ENCODE assay signal across 8 cellular contexts in the genomic region with DNA sequence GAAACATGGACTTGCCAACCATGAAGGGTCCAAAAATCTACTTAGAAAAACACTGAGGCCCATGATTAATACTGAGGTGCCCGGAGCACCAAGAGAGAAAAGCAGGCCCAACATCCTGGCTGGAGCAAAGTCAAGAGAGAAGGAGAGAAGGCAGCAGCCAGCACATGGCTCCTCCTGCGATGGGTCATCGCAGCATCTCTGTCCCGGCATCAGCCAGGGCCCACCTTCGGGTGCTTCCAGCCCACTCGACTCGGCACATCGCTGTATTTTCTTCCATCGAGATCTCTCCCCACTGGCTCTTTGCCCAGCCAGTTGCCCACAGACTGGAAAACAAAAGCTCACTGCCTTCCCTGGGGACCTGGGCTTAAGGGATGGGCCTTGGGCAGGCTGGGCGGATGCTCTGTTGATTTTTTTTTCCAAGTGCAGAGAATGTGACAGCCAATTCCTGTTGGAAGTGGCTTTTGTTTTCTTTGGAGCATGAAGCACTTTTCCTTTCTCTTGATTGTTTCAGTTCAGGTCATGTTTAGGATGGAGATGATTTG. TPM values are rescaled to one million over a fixed set of nuclear protein-coding genes. Genes with fewer than 3 reads are reported as not detected.
DNase-seq lines count a peak whose midpoint lies in the region; ATAC-seq, FAIRE-seq and TF ChIP-seq lines count a peak whose summit lies in the region.
"Had no signal": no experiment of that assay in that cellular context is flagged by ENCODE, and none has a peak within 500 bp of the region (broad histone marks: within the 10 kb centered on the region; RNA-seq: fewer than 3 reads in every experiment).

No MANE protein-coding gene starts in this region.

- H3K27me3 ChIP-seq in MG63: no peaks in the 10 kb centered on the region
- H3K27me3 ChIP-seq in K562 (ENCODE audit: control insufficient read depth in 2 of 2, insufficient read depth in 2 of 2, low read length in 2 of 2): no peaks in the 10 kb centered on the region
- H3K27me3 ChIP-seq in HepG2 (ENCODE audit: control insufficient read depth in 1 of 2, insufficient read depth in 2 of 2, low read length in 2 of 2): no peaks in the 10 kb centered on the region
- H3K27me3 ChIP-seq in tibial nerve: no peaks in the 10 kb centered on the region

- TF ChIP-seq CTCF in K562 (IDR thresholded peaks at IDR 0.05 in 2 of 3, conservative IDR thresholded peaks at IDR 0.05 in 1 of 3; ENCODE audit: insufficient read depth in 2 of 3, low read depth in 1 of 3, low read length in 3 of 3) (no peak), HepG2 (CRISPR knock-in tag; IDR thresholded peaks at IDR 0.05) (no peak), tibial nerve (IDR thresholded peaks at IDR 0.05) (no peak)

- no peak for TF ChIP-seq EP300 in K562 (IDR thresholded peaks at IDR 0.05; ENCODE audit: low read length)
- TF ChIP-seq EP300 in HepG2 (IDR thresholded peaks at IDR 0.05; ENCODE audit: low read depth in 2 of 2, low read length in 2 of 2): no peak
- TF ChIP-seq EP300 in HepG2 (CRISPR knock-in tag; IDR thresholded peaks at IDR 0.05; ENCODE audit: borderline replicate concordance): no peak
- peak in 1 of 2 donors; percentile 58 for TF ChIP-seq EP300 in tibial nerve (IDR thresholded peaks at IDR 0.05)

- H2AFZ ChIP-seq in K562 (ENCODE audit: low read depth, low read length): peak overlapping the region; percentile 73
- no peak overlapping the region for H2AFZ ChIP-seq in HepG2 (ENCODE audit: low read length)

- POLR2A ChIA-PET in K562 (lab: Yijun Ruan, JAX): interaction anchor here (1.4 kb wide), 1 partner anchor 17 kb away, joined by 5 read pairs; no protein-coding TSS in a partner anchor
- POLR2A ChIA-PET in HepG2 (lab: Yijun Ruan, JAX): no interaction called here

- H3K27ac ChIP-seq in K562 (ENCODE audit: extremely low read depth, low read depth, low read length) (no peak overlapping the region), HepG2 (ENCODE audit: extremely low read length, insufficient read depth, low read length) (no peak overlapping the region), tibial nerve (peak overlapping the region; percentile 58 to 80 (median 77))

- H3K4me1 ChIP-seq in K562 (replicated peaks in 1 of 2; ENCODE audit: control insufficient read depth in 2 of 2, insufficient read depth in 2 of 2, low read length in 2 of 2): peaks cover 7 to 18% of the 10 kb centered on the region in 2 experiments
- peaks cover 40% of the 10 kb centered on the region for H3K4me1 ChIP-seq in HepG2 (ENCODE audit: insufficient read depth, low read length)
- peaks cover 0 to 26% (median 2%) of the 10 kb centered on the region in 4 donors for H3K4me1 ChIP-seq in tibial nerve

- DNase-seq in MG63 (peak; percentile 65), K562 (ENCODE audit: extremely low read depth in 1 of 4, low spot score in 3 of 4) (no peak), HepG2 (ENCODE audit: low spot score) (no peak), tibial nerve (ENCODE audit: low spot score in 2 of 2) (peak; percentile 49 to 65), iPS-NIHi7 (ENCODE audit: extremely low spot score) (no peak), NOMO-1 treated with DMSO at 0.1 percent for 48 hours (lab: John Stamatoyannopoulos, UW; ENCODE audit: unreplicated experiment) (no peak)

- H3K4me2 ChIP-seq in K562 (ENCODE audit: insufficient read depth, low read length) (no peak overlapping the region), HepG2 (ENCODE audit: low read depth, low read length) (no peak overlapping the region)

- H3K9me1 ChIP-seq in K562 (ENCODE audit: control insufficient read depth, insufficient read depth, low read length): peaks cover 4% of the 10 kb centered on the region

- no peaks in the 10 kb centered on the region for H4K20me1 ChIP-seq in K562 (replicated peaks; ENCODE audit: control insufficient read depth, insufficient read depth, low read length)
- H4K20me1 ChIP-seq in HepG2 (ENCODE audit: insufficient read depth, low read length): no peaks in the 10 kb centered on the region

- H3K36me3 ChIP-seq in MG63 (no peaks in the 10 kb centered on the region), K562 (ENCODE audit: control insufficient read depth, insufficient read depth, low read length) (no peaks in the 10 kb centered on the region), HepG2 (replicated peaks in 1 of 2; ENCODE audit: control insufficient read depth in 1 of 2, insufficient read depth in 2 of 2, low read length in 2 of 2) (no peaks in the 10 kb centered on the region), tibial nerve (no peaks in the 10 kb centered on the region)

- TF ChIP-seq POLR2A in K562 (conservative IDR thresholded peaks at IDR 0.05): no peak
- no peak for TF ChIP-seq POLR2A in HepG2 (IDR thresholded peaks at IDR 0.05; ENCODE audit: insufficient read depth in 1 of 2, low read depth in 2 of 2, low read length in 2 of 2)
- no peak for TF ChIP-seq POLR2A in tibial nerve (IDR thresholded peaks at IDR 0.05)

- in situ Hi-C loops in K562 (cut with MboI) (no loop called here), HepG2 (cut with HindIII; ENCODE audit: extremely low pct_ligation_motif_present, low pct_unique_long_range_greater_than_20kb) (no loop called here)

- no peaks in the 10 kb centered on the region for H3K79me2 ChIP-seq in K562 (ENCODE audit: control insufficient read depth, insufficient read depth, low read length)
- no peaks in the 10 kb centered on the region for H3K79me2 ChIP-seq in HepG2 (ENCODE audit: insufficient read depth, low read length)

- CTCF ChIA-PET in K562 (lab: Yijun Ruan, JAX; ENCODE audit: low intra/inter-chr PET ratio) (no interaction called here), HepG2 (lab: Yijun Ruan, JAX; ENCODE audit: low intra/inter-chr PET ratio, low total read pairs) (no interaction called here)

- H3K9me3 ChIP-seq in MG63 (no peaks in the 10 kb centered on the region), K562 (replicated peaks; ENCODE audit: control insufficient read depth, insufficient read depth, low read depth, low read length) (no peaks in the 10 kb centered on the region), HepG2 (ENCODE audit: low read length) (no peaks in the 10 kb centered on the region), tibial nerve (no peaks in the 10 kb centered on the region)

- intact Hi-C loops in K562 (cut with micrococcal nuclease): no loop called here
- intact Hi-C loops in HepG2 (cut with micrococcal nuclease; ENCODE audit: unreplicated experiment): no loop called here

- no peak; the same call in 2 of the 3 replicates for ATAC-seq in K562
- peak; percentile 34 for ATAC-seq in HepG2
- ATAC-seq in HG02763 (IDR thresholded peaks at IDR 0.05; ENCODE audit: unreplicated experiment): no peak

- TF ChIP-seq RAD21 in K562 (CRISPR knock-in tag; conservative IDR thresholded peaks at IDR 0.05 in 1 of 2, IDR thresholded peaks at IDR 0.05 in 1 of 2): no peak
- TF ChIP-seq RAD21 in HepG2 (CRISPR knock-in tag; IDR thresholded peaks at IDR 0.05): no peak

- no peak for FAIRE-seq in K562 (lab: Jason Lieb, UNC)
- peak; percentile 32 for FAIRE-seq in HepG2 (lab: Jason Lieb, UNC)
- FAIRE-seq: TTC549 had no signal

- 53% methylated on average over 10 of the region's 10 CpGs for WGBS in K562 (ENCODE audit: insufficient coverage, low coverage, missing lambda C conversion rate)
- WGBS in HepG2 (ENCODE audit: low lambda C conversion rate): 69% methylated on average over 10 of the region's 10 CpGs
- WGBS in tibial nerve, 2 donors: 41 to 45% methylated on average over 10 of the region's 10 CpGs

- H3K4me3 ChIP-seq in MG63 (no peak overlapping the region), K562 (no peak overlapping the region), HepG2 (replicated peaks in 1 of 3; ENCODE audit: insufficient read depth in 1 of 3, low read depth in 2 of 3, low read length in 3 of 3) (no peak overlapping the region), tibial nerve (peak overlapping the region in 1 of 4 donors; percentile 22)

- H3K9ac ChIP-seq in K562 (ENCODE audit: insufficient read depth in 1 of 2, low read depth in 2 of 2, low read length in 2 of 2) (peak overlapping the region in 1 of 2 experiments; percentile 15; a peak in 2 of 4 replicates), HepG2 (ENCODE audit: insufficient read depth, low read depth, low read length) (no peak overlapping the region)

- BruUV-seq in K562 (replicated peaks; lab: Mats Ljungman, UMichigan) (no TSS peak), HepG2 (replicated peaks; lab: Mats Ljungman, UMichigan) (no TSS peak)

RNA-seq across cellular contexts. Expression of gene CYB5B, which starts 58.1 kb away (rescaled TPM):
- total RNA-seq in MG63 (2014; rRNA removed; shearing (Covaris generic); ENCODE audit: low replicate concordance): 45.2 and 48.9 TPM in 2 replicates
- 46.6 and 100 TPM in 2 replicates for total RNA-seq in K562 (2011; cell fraction: chromatin; rRNA removed; ENCODE audit: low replicate concordance)
- 19.2 and 28.7 TPM in 2 replicates for total RNA-seq in K562 (2011; cell fraction: nucleolus; rRNA removed)
- 61.2 and 107 TPM in 2 replicates for total RNA-seq in K562 (2011; cell fraction: nucleoplasm; rRNA removed)
- total RNA-seq in K562 (2014; rRNA removed) (29.9 and 69.7 TPM in 2 replicates), K562 (2014; rRNA removed; fragmentation: Illumina TruSeq; extraction: Trizol) (133 and 137 TPM in 2 replicates), K562 (2015; rRNA removed; fragmentation: Illumina TruSeq; extraction: Trizol) (98.0 and 101 TPM in 2 replicates), K562 (2021) (103 and 107 TPM in 2 replicates), HepG2 (2016; rRNA removed; fragmentation: Illumina TruSeq; extraction: Trizol) (432 and 638 TPM in 2 replicates), tibial nerve (10 to 100 TPM; 26.6 to 45.9 (median 30.7) TPM)
- polyA plus RNA-seq in K562 (2011; rRNA removed) (196 and 274 TPM in 2 replicates), K562 (2014; fragmentation: Illumina TruSeq; extraction: Trizol) (167 and 198 TPM in 2 replicates), K562 (2014; fragmentation: Nextera tagmentation; extraction: Ambion mirVana) (100 to 1,000 TPM; 136 to 198 TPM), K562 (2014; rRNA removed) (75.6 and 98.3 TPM in 2 replicates), HepG2 (2011; rRNA removed) (207 and 234 TPM in 2 replicates)
- polyA plus RNA-seq in K562 (2011; cell fraction: cytosol; rRNA removed): 134 and 189 TPM in 2 replicates
- polyA plus RNA-seq in K562 (2011; cell fraction: nucleus; rRNA removed): 41.9 and 62.4 TPM in 2 replicates
- polyA plus RNA-seq in K562 (2012): 83.3 and 92.2 TPM in 2 replicates
- 158 and 175 TPM in 2 replicates for polyA minus RNA-seq in K562 (2011; rRNA and poly(A)+ RNA removed)
- polyA minus RNA-seq in K562 (2011; cell fraction: cytosol; rRNA and poly(A)+ RNA removed): 36.2 and 49.2 TPM in 2 replicates
- 18.0 and 42.0 TPM in 2 replicates for polyA minus RNA-seq in K562 (2011; cell fraction: nucleus; rRNA and poly(A)+ RNA removed)
- total RNA-seq in HepG2 (2016; cell fraction: cytosol; rRNA removed; fragmentation: Illumina TruSeq; extraction: Trizol; ENCODE audit: low read depth): 65.6 and 75.3 TPM in 2 replicates
- total RNA-seq in HepG2 (2016; cell fraction: insoluble cytoplasmic fraction; rRNA removed; fragmentation: Illumina TruSeq; extraction: Trizol): 436 and 657 TPM in 2 replicates
- 216 TPM in 2 replicates for total RNA-seq in HepG2 (2016; cell fraction: membrane; rRNA removed; fragmentation: Illumina TruSeq; extraction: Trizol)
- total RNA-seq in HepG2 (2016; cell fraction: nucleus; rRNA removed; fragmentation: Illumina TruSeq; extraction: Trizol): 130 and 153 TPM in 2 replicates
- polyA plus RNA-seq in HepG2 (2011; cell fraction: cytosol; rRNA removed): 139 and 166 TPM in 2 replicates
- 47.1 and 59.8 TPM in 2 replicates for polyA plus RNA-seq in HepG2 (2011; cell fraction: nucleus; rRNA removed)
- polyA plus RNA-seq in HepG2 (2012): 126 and 167 TPM in 2 replicates
- 67.1 and 71.7 TPM in 2 replicates for polyA plus RNA-seq in HepG2 (2016; cell fraction: cytosol; fragmentation: Illumina TruSeq; extraction: Trizol; ENCODE audit: low read depth)
- polyA plus RNA-seq in HepG2 (2016; cell fraction: insoluble cytoplasmic fraction; fragmentation: Illumina TruSeq; extraction: Trizol; ENCODE audit: low read depth): 674 and 738 TPM in 2 replicates
- polyA plus RNA-seq in HepG2 (2016; cell fraction: membrane; fragmentation: Illumina TruSeq; extraction: Trizol; ENCODE audit: low read depth): 166 and 175 TPM in 2 replicates
- polyA plus RNA-seq in HepG2 (2016; cell fraction: nucleus; fragmentation: Illumina TruSeq; extraction: Trizol; ENCODE audit: insufficient read depth, low read depth): 241 and 258 TPM in 2 replicates
- polyA minus RNA-seq in HepG2 (2011; rRNA and poly(A)+ RNA removed; ENCODE audit: low replicate concordance): 211 and 254 TPM in 2 replicates
- 91.9 and 119 TPM in 2 replicates for polyA minus RNA-seq in HepG2 (2011; cell fraction: cytosol; rRNA and poly(A)+ RNA removed)
- polyA minus RNA-seq in HepG2 (2011; cell fraction: nucleus; rRNA and poly(A)+ RNA removed): 108 and 125 TPM in 2 replicates

Comparison
In these comparisons a context has a peak if more than half of its experiments do, and no peak if none do; other contexts are left out.
1. DNase-seq: peak in MG63 (single experiment) and tibial nerve (2 of 2); none in K562 (0 of 4), HepG2 (single experiment), iPS-NIHi7 (single experiment) and NOMO-1 treated with DMSO at 0.1 percent for 48 hours (single experiment).
2. H3K27ac ChIP-seq: peak in tibial nerve (4 of 4); none in K562 (single experiment) and HepG2 (single experiment).